2 cellular contexts compared by ENCODE assay signal in the genomic region with DNA sequence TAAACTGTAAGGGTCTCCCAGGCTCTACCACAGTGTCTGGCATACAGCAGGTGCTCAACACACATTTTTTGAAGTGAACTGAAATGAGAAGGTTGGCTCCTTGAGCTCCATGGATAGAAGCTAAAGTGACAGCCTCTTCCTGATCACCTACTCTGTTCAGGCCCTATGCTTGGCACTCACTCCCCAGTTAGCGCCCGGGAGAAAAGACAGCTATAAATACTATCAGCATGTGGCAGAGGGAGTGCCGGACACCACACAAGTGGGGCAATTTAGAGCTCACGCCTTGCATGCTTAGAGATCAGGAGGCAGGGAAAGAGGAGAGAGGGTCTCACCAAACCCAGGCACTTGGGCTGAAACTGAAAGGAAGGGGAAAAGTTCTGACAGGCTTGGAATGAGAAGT.
TF ChIP-seq lines count a peak whose summit lies in the region.

No MANE protein-coding gene starts in this region.

TF ChIP-seq in H1, 55 proteins besides CTCF, POLR2A, EP300 and RAD21 (continued from another document):
- no peak for TF ChIP-seq BACH1 (IDR thresholded peaks at IDR 0.05; ENCODE audit: low read length)
- no peak for TF ChIP-seq KDM4A (IDR thresholded peaks at IDR 0.05; ENCODE audit: low read depth, low read length, severe bottlenecking)
- TF ChIP-seq KDM1A (IDR thresholded peaks at IDR 0.05; ENCODE audit: borderline replicate concordance, low read length) = no peak
- no peak for TF ChIP-seq TEAD4 (IDR thresholded peaks at IDR 0.05; ENCODE audit: low read depth, low read length)
TF ChIP-seq in H1: peak in this region for 0.

TF ChIP-seq in SK-N-SH treated with all-trans-retinoic acid at 6 μM for 48 hours, 23 proteins besides CTCF, POLR2A, EP300 and RAD21 (continued from another document):
- TF ChIP-seq, protein P1, sequence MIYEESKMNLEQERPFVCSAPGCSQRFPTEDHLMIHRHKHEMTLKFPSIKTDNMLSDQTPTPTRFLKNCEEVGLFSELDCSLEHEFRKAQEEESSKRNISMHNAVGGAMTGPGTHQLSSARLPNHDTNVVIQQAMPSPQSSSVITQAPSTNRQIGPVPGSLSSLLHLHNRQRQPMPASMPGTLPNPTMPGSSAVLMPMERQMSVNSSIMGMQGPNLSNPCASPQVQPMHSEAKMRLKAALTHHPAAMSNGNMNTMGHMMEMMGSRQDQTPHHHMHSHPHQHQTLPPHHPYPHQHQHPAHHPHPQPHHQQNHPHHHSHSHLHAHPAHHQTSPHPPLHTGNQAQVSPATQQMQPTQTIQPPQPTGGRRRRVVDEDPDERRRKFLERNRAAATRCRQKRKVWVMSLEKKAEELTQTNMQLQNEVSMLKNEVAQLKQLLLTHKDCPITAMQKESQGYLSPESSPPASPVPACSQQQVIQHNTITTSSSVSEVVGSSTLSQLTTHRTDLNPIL (CRISPR knock-in tag; IDR thresholded peaks at IDR 0.05; ENCODE audit: low read depth) = no peak
- TF ChIP-seq ARNTL (CRISPR knock-in tag; IDR thresholded peaks at IDR 0.05; ENCODE audit: borderline replicate concordance, low read depth) (no peak), ZFP30 (CRISPR knock-in tag; IDR thresholded peaks at IDR 0.05) (no peak), TCF4 (CRISPR knock-in tag; IDR thresholded peaks at IDR 0.05; ENCODE audit: borderline replicate concordance) (no peak), CSDC2 (CRISPR knock-in tag; IDR thresholded peaks at IDR 0.05) (no peak), ISL1 (CRISPR knock-in tag; IDR thresholded peaks at IDR 0.05) (no peak), OSR1 (CRISPR knock-in tag; IDR thresholded peaks at IDR 0.05) (no peak), BACH2 (CRISPR knock-in tag; IDR thresholded peaks at IDR 0.05; ENCODE audit: borderline replicate concordance) (no peak)
- TF ChIP-seq, protein P2, sequence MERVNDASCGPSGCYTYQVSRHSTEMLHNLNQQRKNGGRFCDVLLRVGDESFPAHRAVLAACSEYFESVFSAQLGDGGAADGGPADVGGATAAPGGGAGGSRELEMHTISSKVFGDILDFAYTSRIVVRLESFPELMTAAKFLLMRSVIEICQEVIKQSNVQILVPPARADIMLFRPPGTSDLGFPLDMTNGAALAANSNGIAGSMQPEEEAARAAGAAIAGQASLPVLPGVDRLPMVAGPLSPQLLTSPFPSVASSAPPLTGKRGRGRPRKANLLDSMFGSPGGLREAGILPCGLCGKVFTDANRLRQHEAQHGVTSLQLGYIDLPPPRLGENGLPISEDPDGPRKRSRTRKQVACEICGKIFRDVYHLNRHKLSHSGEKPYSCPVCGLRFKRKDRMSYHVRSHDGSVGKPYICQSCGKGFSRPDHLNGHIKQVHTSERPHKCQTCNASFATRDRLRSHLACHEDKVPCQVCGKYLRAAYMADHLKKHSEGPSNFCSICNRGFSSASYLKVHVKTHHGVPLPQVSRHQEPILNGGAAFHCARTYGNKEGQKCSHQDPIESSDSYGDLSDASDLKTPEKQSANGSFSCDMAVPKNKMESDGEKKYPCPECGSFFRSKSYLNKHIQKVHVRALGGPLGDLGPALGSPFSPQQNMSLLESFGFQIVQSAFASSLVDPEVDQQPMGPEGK (CRISPR knock-in tag; IDR thresholded peaks at IDR 0.05; ENCODE audit: borderline replicate concordance) = no peak
- TF ChIP-seq, protein P3, sequence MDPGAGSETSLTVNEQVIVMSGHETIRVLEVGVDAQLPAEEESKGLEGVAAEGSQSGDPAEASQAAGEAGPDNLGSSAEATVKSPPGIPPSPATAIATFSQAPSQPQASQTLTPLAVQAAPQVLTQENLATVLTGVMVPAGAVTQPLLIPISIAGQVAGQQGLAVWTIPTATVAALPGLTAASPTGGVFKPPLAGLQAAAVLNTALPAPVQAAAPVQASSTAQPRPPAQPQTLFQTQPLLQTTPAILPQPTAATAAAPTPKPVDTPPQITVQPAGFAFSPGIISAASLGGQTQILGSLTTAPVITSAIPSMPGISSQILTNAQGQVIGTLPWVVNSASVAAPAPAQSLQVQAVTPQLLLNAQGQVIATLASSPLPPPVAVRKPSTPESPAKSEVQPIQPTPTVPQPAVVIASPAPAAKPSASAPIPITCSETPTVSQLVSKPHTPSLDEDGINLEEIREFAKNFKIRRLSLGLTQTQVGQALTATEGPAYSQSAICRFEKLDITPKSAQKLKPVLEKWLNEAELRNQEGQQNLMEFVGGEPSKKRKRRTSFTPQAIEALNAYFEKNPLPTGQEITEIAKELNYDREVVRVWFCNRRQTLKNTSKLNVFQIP (CRISPR knock-in tag; IDR thresholded peaks at IDR 0.05; ENCODE audit: borderline replicate concordance, low read depth) = no peak
TF ChIP-seq in SK-N-SH treated with all-trans-retinoic acid at 6 μM for 48 hours: peak in this region for 0.
